ENCODE assay signal across 9 cellular contexts in genomic region chr7:50221028-50221427, GRCh38.
"Had no signal": no experiment of that assay in that cellular context is flagged by ENCODE, and none has a peak within 500 bp of the region (broad histone marks: within the 10 kb centered on the region; RNA-seq: fewer than 3 reads in every experiment).

No MANE protein-coding gene starts in this region.

- H3K4me1 ChIP-seq: esophagus muscularis mucosa had no signal

- DNase-seq: activated CD4-positive, alpha-beta memory T cell treated with anti-CD3 and anti-CD28 coated beads for 36 hours; activated CD4-positive, CD25-positive, alpha-beta regulatory T cell treated with anti-CD3 and anti-CD28 coated beads, Interleukin-2, amount 50 U/mL, for 72 hours; activated gamma-delta T cell; activated T-cell treated with anti-CD3 and anti-CD28 coated beads, Interleukin-2, amount 50 U/mL, for 48 hours; aorta; glutamatergic neuron; stimulated activated CD4-positive, alpha-beta T cell treated with anti-CD3 and anti-CD28 coated beads, Interleukin-2, amount 100 ng/mL, for 48 hours; stimulated activated naive CD4-positive, alpha-beta T cell treated with Interleukin-2 at 50 U/mL for 16 hours had no signal

- H3K4me3 ChIP-seq: esophagus muscularis mucosa had no signal

- H3K36me3 ChIP-seq: esophagus muscularis mucosa had no signal

- H3K27ac ChIP-seq: esophagus muscularis mucosa had no signal

- H3K27me3 ChIP-seq: esophagus muscularis mucosa had no signal
